In genomic region chr11:1879941-1880720, GRCh38 we compare ENCODE assay signal across 9 cellular contexts. TPM values are rescaled to one million over a fixed set of nuclear protein-coding genes. Genes with fewer than 3 reads are reported as not detected.
A peak's percentile ranks its signal among the peaks of the same experiment; 100 is the strongest.
DNase-seq lines count a peak whose midpoint lies in the region.
"Had no signal": no experiment of that assay in that cellular context is flagged by ENCODE, and none has a peak within 500 bp of the region (broad histone marks: within the 10 kb centered on the region; RNA-seq: fewer than 3 reads in every experiment).

No MANE protein-coding gene starts in this region.

- H3K4me1 ChIP-seq in mesodermal cell (ENCODE audit: control insufficient read depth, insufficient read depth, low read length, poor library complexity, severe bottlenecking): peaks cover 40% of the 10 kb centered on the region
- no peaks in the 10 kb centered on the region for H3K4me1 ChIP-seq in urinary bladder (ENCODE audit: insufficient read depth)

- H3K27ac ChIP-seq in mesodermal cell (ENCODE audit: low read depth, low read length, severe bottlenecking) (peak overlapping the region; percentile 49), urinary bladder (ENCODE audit: low read depth) (peak overlapping the region; percentile 83)
- H3K27ac ChIP-seq: dorsolateral prefrontal cortex had no signal

- H3K4me3 Mint-ChIP-seq in activated naive CD4-positive, alpha-beta T cell treated with anti-CD3 and anti-CD28 coated beads, Interleukin-2, amount 10 ng/mL, durations not matched to agents 7 days and 5 days: no peak overlapping the region
- H3K4me3 Mint-ChIP-seq in T-helper 2 cell treated with Interferon-gamma antibody and Interleukin-4, amounts not matched to agents 5 μg/mL and 100 μg/mL, for 36 hours: no peak overlapping the region

- DNase-seq in activated naive CD4-positive, alpha-beta T cell treated with anti-CD3 and anti-CD28 coated beads, Interleukin-2, amount 10 ng/mL, durations not matched to agents 7 days and 5 days: peak; percentile 16
- DNase-seq in activated naive CD4-positive, alpha-beta T cell (lab: John Stamatoyannopoulos, UW): no peak
- DNase-seq in SHP77 treated with DMSO at 0.1 percent for 48 hours (lab: John Stamatoyannopoulos, UW): no peak
- DNase-seq in T-helper 2 cell treated with Interferon-gamma antibody and Interleukin-4, amounts not matched to agents 5 μg/mL and 100 μg/mL, for 36 hours (ENCODE audit: low spot score): no peak

- H3K27me3 Mint-ChIP-seq in activated naive CD4-positive, alpha-beta T cell treated with anti-CD3 and anti-CD28 coated beads, Interleukin-2, amount 10 ng/mL, durations not matched to agents 7 days and 5 days: no peaks in the 10 kb centered on the region
- no peaks in the 10 kb centered on the region for H3K27me3 Mint-ChIP-seq in T-helper 2 cell treated with Interferon-gamma antibody and Interleukin-4, amounts not matched to agents 5 μg/mL and 100 μg/mL, for 36 hours (ENCODE audit: low read depth)

- CTCF ChIA-PET in activated naive CD4-positive, alpha-beta T cell treated with anti-CD3 and anti-CD28 coated beads, Interleukin-2, amount 10 ng/mL, durations not matched to agents 7 days and 5 days (lab: Charles Lee): interaction anchor here (2.2 kb wide), 1 partner anchor 44 kb away, joined by 5 read pairs; no protein-coding TSS in a partner anchor

- H3K36me3 ChIP-seq in mesodermal cell (ENCODE audit: control insufficient read depth, insufficient read depth, low read length): no peaks in the 10 kb centered on the region
- H3K36me3 ChIP-seq in urinary bladder (ENCODE audit: insufficient read depth): no peaks in the 10 kb centered on the region

- H3K36me3 Mint-ChIP-seq in activated naive CD4-positive, alpha-beta T cell treated with anti-CD3 and anti-CD28 coated beads, Interleukin-2, amount 10 ng/mL, durations not matched to agents 7 days and 5 days: no peaks in the 10 kb centered on the region
- peaks cover 5% of the 10 kb centered on the region for H3K36me3 Mint-ChIP-seq in T-helper 2 cell treated with Interferon-gamma antibody and Interleukin-4, amounts not matched to agents 5 μg/mL and 100 μg/mL, for 36 hours (ENCODE audit: low read depth)

- no peaks in the 10 kb centered on the region for H3K9me3 Mint-ChIP-seq in activated naive CD4-positive, alpha-beta T cell treated with anti-CD3 and anti-CD28 coated beads, Interleukin-2, amount 10 ng/mL, durations not matched to agents 7 days and 5 days
- H3K9me3 Mint-ChIP-seq in T-helper 2 cell treated with Interferon-gamma antibody and Interleukin-4, amounts not matched to agents 5 μg/mL and 100 μg/mL, for 36 hours: no peaks in the 10 kb centered on the region

- no peak overlapping the region for H3K27ac Mint-ChIP-seq in activated naive CD4-positive, alpha-beta T cell treated with anti-CD3 and anti-CD28 coated beads, Interleukin-2, amount 10 ng/mL, durations not matched to agents 7 days and 5 days
- no peak overlapping the region for H3K27ac Mint-ChIP-seq in T-helper 2 cell treated with Interferon-gamma antibody and Interleukin-4, amounts not matched to agents 5 μg/mL and 100 μg/mL, for 36 hours

- H3K4me1 Mint-ChIP-seq in activated naive CD4-positive, alpha-beta T cell treated with anti-CD3 and anti-CD28 coated beads, Interleukin-2, amount 10 ng/mL, durations not matched to agents 7 days and 5 days: peaks cover 10% of the 10 kb centered on the region
- no peaks in the 10 kb centered on the region for H3K4me1 Mint-ChIP-seq in T-helper 2 cell treated with Interferon-gamma antibody and Interleukin-4, amounts not matched to agents 5 μg/mL and 100 μg/mL, for 36 hours (ENCODE audit: low read depth)

- WGBS in mesodermal cell (ENCODE audit: insufficient coverage in 2 of 2), 2 experiments: 91 to 95% methylated on average over 13 to 32 of the region's 32 CpGs
- 62% methylated on average over 32 of the region's 32 CpGs for WGBS in urinary bladder

- no peaks in the 10 kb centered on the region for H3K9me3 ChIP-seq in mesodermal cell (ENCODE audit: control insufficient read depth, low read length)

- H3K4me3 ChIP-seq in mesodermal cell (ENCODE audit: extremely low read depth, insufficient read depth, low read length, poor library complexity, severe bottlenecking) (no peak overlapping the region), urinary bladder (ENCODE audit: low read depth, low read length) (no peak overlapping the region)
- H3K4me3 ChIP-seq: dorsolateral prefrontal cortex had no signal

RNA-seq across cellular contexts. Expression of gene PRR33, which starts 11.6 kb away (rescaled TPM):
- polyA plus RNA-seq in mesodermal cell (2013, experiment 1 of 2): not detected
- not detected for polyA plus RNA-seq in mesodermal cell (2013, experiment 2 of 2)
- total RNA-seq in urinary bladder: not detected
- 0.28 TPM for polyA plus RNA-seq in urinary bladder
- total RNA-seq: dorsolateral prefrontal cortex, omental fat pad had no signal
- polyA plus RNA-seq: BJ had no signal

RNA-seq across cellular contexts. Expression of gene LSP1, which starts 27.2 kb away (rescaled TPM):
- 2.7 TPM for polyA plus RNA-seq in mesodermal cell (2013, experiment 1 of 2)
- 2.7 TPM for polyA plus RNA-seq in mesodermal cell (2013, experiment 2 of 2)
- 50.7 TPM for total RNA-seq in urinary bladder
- 160 TPM for polyA plus RNA-seq in urinary bladder
- polyA plus RNA-seq: BJ had no signal

RNA-seq across cellular contexts. Expression of gene TNNT3, which starts 39.4 kb away (rescaled TPM):
- 1.1 TPM for polyA plus RNA-seq in mesodermal cell (2013, experiment 1 of 2)
- polyA plus RNA-seq in mesodermal cell (2013, experiment 2 of 2): 0.66 TPM
- 61.6 TPM for total RNA-seq in urinary bladder
- 39.3 TPM for polyA plus RNA-seq in urinary bladder
- polyA plus RNA-seq: BJ had no signal

RNA-seq across cellular contexts. Expression of gene TNNI2, which starts 41.4 kb away (rescaled TPM):
- 0.66 TPM for polyA plus RNA-seq in mesodermal cell (2013, experiment 1 of 2)
- polyA plus RNA-seq in mesodermal cell (2013, experiment 2 of 2): not detected
- 32.6 TPM for total RNA-seq in urinary bladder
- polyA plus RNA-seq in urinary bladder: 4.6 TPM
- polyA plus RNA-seq: BJ had no signal

RNA-seq across cellular contexts. Expression of gene SYT8, which starts 45.3 kb away (rescaled TPM):
- polyA plus RNA-seq in mesodermal cell (2013, experiment 1 of 2): not detected
- not detected for polyA plus RNA-seq in mesodermal cell (2013, experiment 2 of 2)
- 3.4 TPM for total RNA-seq in urinary bladder
- 35.6 TPM for polyA plus RNA-seq in urinary bladder
- total RNA-seq: omental fat pad had no signal
- polyA plus RNA-seq: BJ had no signal
